ENCODE assay signal across 27 cellular contexts in genomic region chr14:75829316-75829715, GRCh38.
"Had no signal": no experiment of that assay in that cellular context is flagged by ENCODE, and none has a peak within 500 bp of the region (broad histone marks: within the 10 kb centered on the region; RNA-seq: fewer than 3 reads in every experiment).

No MANE protein-coding gene starts in this region.

- H3K4me3 ChIP-seq: lower lobe of right lung, mucosa of descending colon, ovary, prostate gland, skin epidermis, spleen, testis, thyroid gland, transverse colon, upper lobe of right lung had no signal

- DNase-seq: hippocampal formation; kidney glomerular epithelial cell; left cardiac atrium; left ventricle myocardium superior; lower lobe of right lung; mammary epithelial cell; mesenchymal stem cell; mucosa of descending colon; naive thymus-derived CD4-positive, alpha-beta T cell; ovary; retina; right cardiac atrium; spleen; stimulated activated CD4-positive, alpha-beta T cell treated with anti-CD3 and anti-CD28 coated beads, Interleukin-4, amount 100 ng/mL, for 24 hours; stimulated activated CD8-positive, alpha-beta memory T cell treated with anti-CD3 and anti-CD28 coated beads, Interleukin-4, amount 100 ng/mL, for 48 hours; stimulated activated naive CD4-positive, alpha-beta T cell treated with Interleukin-2 at 50 U/mL for 16 hours; stimulated activated naive CD8-positive, alpha-beta T cell treated with anti-CD3 and anti-CD28 coated beads, Interleukin-15, amount 100 ng/mL, for 72 hours; testis; thyroid gland; transverse colon; upper lobe of right lung had no signal

- H3K9me3 Mint-ChIP-seq: naive thymus-derived CD4-positive, alpha-beta T cell; natural killer cell treated with Interleukin-12 subunit alpha and Interleukin-12 subunit beta and Interleukin-15 and Interleukin-18, amount 100 ng/mL, for 72 hours; stimulated activated memory B cell treated with anti-CD40 and anti-IgM and Interleukin-4, amounts not matched to agents 10 μg/mL and 1 μg/mL and 100 μg/mL, for 72 hours; stimulated activated naive CD8-positive, alpha-beta T cell treated with anti-CD3 and anti-CD28 coated beads, Interleukin-15, amount 100 ng/mL, for 72 hours had no signal

- H3K27me3 Mint-ChIP-seq: naive thymus-derived CD4-positive, alpha-beta T cell; natural killer cell treated with Interleukin-12 subunit alpha and Interleukin-12 subunit beta and Interleukin-15 and Interleukin-18, amount 100 ng/mL, for 72 hours; stimulated activated memory B cell treated with anti-CD40 and anti-IgM and Interleukin-4, amounts not matched to agents 10 μg/mL and 1 μg/mL and 100 μg/mL, for 72 hours; stimulated activated naive CD8-positive, alpha-beta T cell treated with anti-CD3 and anti-CD28 coated beads, Interleukin-15, amount 100 ng/mL, for 72 hours had no signal

- H3K4me3 Mint-ChIP-seq: naive thymus-derived CD4-positive, alpha-beta T cell; natural killer cell treated with Interleukin-12 subunit alpha and Interleukin-12 subunit beta and Interleukin-15 and Interleukin-18, amount 100 ng/mL, for 72 hours; stimulated activated memory B cell treated with anti-CD40 and anti-IgM and Interleukin-4, amounts not matched to agents 10 μg/mL and 1 μg/mL and 100 μg/mL, for 72 hours; stimulated activated naive CD8-positive, alpha-beta T cell treated with anti-CD3 and anti-CD28 coated beads, Interleukin-15, amount 100 ng/mL, for 72 hours had no signal

- H3K27me3 ChIP-seq: ovary, spleen, testis, thyroid gland, transverse colon, upper lobe of right lung had no signal

- H3K27ac Mint-ChIP-seq: naive thymus-derived CD4-positive, alpha-beta T cell; natural killer cell treated with Interleukin-12 subunit alpha and Interleukin-12 subunit beta and Interleukin-15 and Interleukin-18, amount 100 ng/mL, for 72 hours; stimulated activated memory B cell treated with anti-CD40 and anti-IgM and Interleukin-4, amounts not matched to agents 10 μg/mL and 1 μg/mL and 100 μg/mL, for 72 hours; stimulated activated naive CD8-positive, alpha-beta T cell treated with anti-CD3 and anti-CD28 coated beads, Interleukin-15, amount 100 ng/mL, for 72 hours had no signal

- H3K27ac ChIP-seq: lower lobe of right lung, ovary, skin epidermis, spleen, testis, thyroid gland, transverse colon, upper lobe of right lung had no signal

- H3K36me3 ChIP-seq: lower lobe of right lung, ovary, prostate gland, thyroid gland, transverse colon, upper lobe of right lung had no signal

- FAIRE-seq: keratinocyte, urothelium cell line had no signal

- H3K4me1 ChIP-seq: spleen had no signal

- H3K9me3 ChIP-seq: lower lobe of right lung, mucosa of descending colon, ovary, prostate gland, spleen, testis, thyroid gland, transverse colon, upper lobe of right lung had no signal
